ENCODE assay signal across 8 cellular contexts in the genomic region with DNA sequence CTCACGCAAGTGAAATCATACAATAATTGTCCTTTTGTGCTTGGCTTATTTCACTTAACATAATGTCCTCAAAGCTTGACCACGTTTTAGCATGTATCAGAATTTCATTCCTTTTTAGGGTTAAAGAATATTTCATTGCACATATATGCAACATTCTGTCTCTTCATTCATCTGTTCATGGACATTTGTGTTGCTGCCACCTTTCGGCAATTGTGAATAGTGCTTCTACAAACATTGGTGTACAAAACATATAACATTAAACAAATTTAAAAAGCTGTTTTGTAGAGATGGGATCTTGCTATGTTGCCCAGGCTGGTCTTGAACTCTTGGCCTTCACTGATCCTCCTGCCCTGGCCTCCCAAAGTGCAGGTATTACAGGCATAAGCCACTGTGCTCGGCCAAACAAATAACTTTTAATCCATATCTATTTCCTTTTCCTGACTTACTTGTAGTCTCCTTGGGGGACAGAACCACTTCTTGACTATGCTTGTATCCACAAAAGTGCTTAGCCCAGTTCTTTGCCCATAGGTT.
DNase-seq lines count a peak whose midpoint lies in the region; TF ChIP-seq lines count a peak whose summit lies in the region.
"Had no signal": no experiment of that assay in that cellular context is flagged by ENCODE, and none has a peak within 500 bp of the region (broad histone marks: within the 10 kb centered on the region; RNA-seq: fewer than 3 reads in every experiment).

No MANE protein-coding gene starts in this region.

- H3K27me3 ChIP-seq in SU-DHL-6 (ENCODE audit: low read length) (no peaks in the 10 kb centered on the region), stomach (peaks cover 0 to 15% (median 0%) of the 10 kb centered on the region in 3 donors)

- H3K9me3 ChIP-seq in SU-DHL-6 (ENCODE audit: insufficient read depth, low read length) = no peaks in the 10 kb centered on the region
- no peaks in the 10 kb centered on the region for H3K9me3 ChIP-seq in stomach

- no peak overlapping the region for H3K4me2 ChIP-seq in SU-DHL-6 (ENCODE audit: low read depth, low read length, poor library complexity, severe bottlenecking)

- no peaks in the 10 kb centered on the region for H4K20me1 ChIP-seq in SU-DHL-6 (ENCODE audit: low read depth, low read length)

- TF ChIP-seq POLR2A in stomach (IDR thresholded peaks at IDR 0.05) = no peak

- H3K79me2 ChIP-seq in SU-DHL-6 (ENCODE audit: insufficient read depth, low read length) = no peaks in the 10 kb centered on the region

- intact Hi-C loops in stomach (cut with DNase I; ENCODE audit: low total_unique reads) = no loop called here

- H3K9me2 ChIP-seq in SU-DHL-6 (replicated peaks; ENCODE audit: insufficient read depth, low read length) = no peaks in the 10 kb centered on the region

- 60 to 77% (median 62%) methylated on average over 4 of the region's 4 CpGs for WGBS in stomach, 5 donors

- no peaks in the 10 kb centered on the region for H3K4me1 ChIP-seq in stomach

- no peak for TF ChIP-seq EP300 in stomach (IDR thresholded peaks at IDR 0.05)

- DNase-seq in EH (ENCODE audit: low read depth) (peak; percentile 37), HFF-Myc (ENCODE audit: extremely low read depth, low read depth) (peak; percentile 20), myocyte (ENCODE audit: low read depth) (peak; percentile 11), DMS79 treated with DMSO at 0.1 percent for 48 hours (lab: John Stamatoyannopoulos, UW) (no peak), stomach (no peak)
- DNase-seq in stimulated activated CD4-positive, alpha-beta T cell treated with anti-CD3 and anti-CD28 coated beads, Interleukin-15, amount 100 ng/mL, for 24 hours = no peak
- DNase-seq: kidney glomerular epithelial cell had no signal

- no peak overlapping the region for H2AFZ ChIP-seq in SU-DHL-6 (ENCODE audit: low read depth, low read length, severe bottlenecking)

- no peaks in the 10 kb centered on the region for H3K36me3 ChIP-seq in SU-DHL-6 (ENCODE audit: low read length)
- no peaks in the 10 kb centered on the region for H3K36me3 ChIP-seq in stomach

- no peak overlapping the region for H3K9ac ChIP-seq in SU-DHL-6 (ENCODE audit: low read length)

- TF ChIP-seq CTCF in HFF-Myc (IDR thresholded peaks at IDR 0.05; ENCODE audit: low read depth, low read length, missing control alignments) = peak; percentile 36
- peak; percentile 68 for TF ChIP-seq CTCF in SU-DHL-6 (IDR thresholded peaks at IDR 0.05; ENCODE audit: insufficient read depth, low read length, poor library complexity, severe bottlenecking)
- TF ChIP-seq CTCF in stomach (IDR thresholded peaks at IDR 0.05) = peak in 3 of 7 experiments; percentile 11 to 37 (median 12)

- H3F3A ChIP-seq in SU-DHL-6 (ENCODE audit: insufficient read depth) = no peaks in the 10 kb centered on the region

- H3K4me3 ChIP-seq in HFF-Myc (replicated peaks; ENCODE audit: low read depth, low read length) = no peak overlapping the region
- H3K4me3 ChIP-seq in SU-DHL-6 (ENCODE audit: insufficient read depth, low read length, poor library complexity, severe bottlenecking) = no peak overlapping the region
- no peak overlapping the region for H3K4me3 ChIP-seq in stomach

- no peak overlapping the region for H3K27ac ChIP-seq in SU-DHL-6 (ENCODE audit: low read depth, low read length)
- H3K27ac ChIP-seq in stomach = no peak overlapping the region

Comparison
In these comparisons a context has a peak if more than half of its experiments do, and no peak if none do; other contexts are left out.
1. DNase-seq: peak in EH (single experiment), HFF-Myc (single experiment) and myocyte (single experiment); none in stimulated activated CD4-positive, alpha-beta T cell treated with anti-CD3 and anti-CD28 coated beads, Interleukin-15, amount 100 ng/mL, for 24 hours (single experiment), DMS79 treated with DMSO at 0.1 percent for 48 hours (single experiment) and stomach (single experiment).